ENCODE assay signal across 29 cellular contexts in genomic region chr2:176599796-176600485, GRCh38.
"Had no signal": no experiment of that assay in that cellular context is flagged by ENCODE, and none has a peak within 500 bp of the region (broad histone marks: within the 10 kb centered on the region; RNA-seq: fewer than 3 reads in every experiment).

No MANE protein-coding gene starts in this region.

- H3K4me1 Mint-ChIP-seq: naive thymus-derived CD4-positive, alpha-beta T cell; stimulated activated naive CD8-positive, alpha-beta T cell treated with anti-CD3 and anti-CD28 coated beads, Interleukin-15, amount 100 ng/mL, for 72 hours had no signal

- H3K27me3 ChIP-seq: right atrium auricular region, transverse colon, upper lobe of right lung, uterus had no signal

- H3K4me1 ChIP-seq: esophagus squamous epithelium, lower lobe of right lung, prostate gland, right atrium auricular region, suprapubic skin, upper lobe of right lung, uterus had no signal

- H3K4me3 ChIP-seq: coronary artery, esophagus squamous epithelium, lower lobe of right lung, mucosa of descending colon, prostate gland, right atrium auricular region, smooth muscle cell, suprapubic skin, transverse colon, upper lobe of right lung, uterus had no signal

- H3K4me2 ChIP-seq: smooth muscle cell had no signal

- ATAC-seq: left ventricle myocardium superior; lower lobe of right lung; mucosa of descending colon; naive thymus-derived CD4-positive, alpha-beta T cell; sciatic nerve; stimulated activated naive CD8-positive, alpha-beta T cell treated with anti-CD3 and anti-CD28 coated beads, Interleukin-15, amount 100 ng/mL, for 72 hours; upper lobe of right lung had no signal

- H3K4me3 Mint-ChIP-seq: mesothelial cell of epicardium; naive thymus-derived CD4-positive, alpha-beta T cell; nephron; stimulated activated naive CD8-positive, alpha-beta T cell treated with anti-CD3 and anti-CD28 coated beads, Interleukin-15, amount 100 ng/mL, for 72 hours had no signal

- H3K27ac ChIP-seq: coronary artery, esophagus squamous epithelium, lower lobe of right lung, prostate gland, right atrium auricular region, suprapubic skin, transverse colon, upper lobe of right lung, uterus had no signal

- H3K9me3 Mint-ChIP-seq: mesothelial cell of epicardium; nephron; stimulated activated naive CD8-positive, alpha-beta T cell treated with anti-CD3 and anti-CD28 coated beads, Interleukin-15, amount 100 ng/mL, for 72 hours had no signal

- H3K9me3 ChIP-seq: esophagus squamous epithelium, lower lobe of right lung, mucosa of descending colon, prostate gland, right atrium auricular region, suprapubic skin, transverse colon, upper lobe of right lung, uterus had no signal

- DNase-seq: dermis blood vessel endothelial cell; effector memory CD4-positive, alpha-beta T cell; erythroblast; esophagus squamous epithelium; foreskin melanocyte; glutamatergic neuron; hypothalamus; left ventricle myocardium superior; lower lobe of right lung; mucosa of descending colon; naive thymus-derived CD4-positive, alpha-beta T cell; nucleus accumbens; stimulated activated CD4-positive, alpha-beta T cell treated with anti-CD3 and anti-CD28 coated beads, Interleukin-12 subunit alpha, Interleukin-12 subunit beta, amount 100 ng/mL, for 4 hours; stimulated activated CD4-positive, alpha-beta T cell treated with anti-CD3 and anti-CD28 coated beads, Interleukin-1b, Interleukin-23, amount 100 ng/mL, for 48 hours; stimulated activated CD4-positive, alpha-beta T cell treated with anti-CD3 and anti-CD28 coated beads, Interleukin-4, amount 100 ng/mL, for 1 hour; stimulated activated CD8-positive, alpha-beta memory T cell treated with anti-CD3 and anti-CD28 coated beads, Interleukin-4, amount 100 ng/mL, for 48 hours; stimulated activated naive CD4-positive, alpha-beta T cell; stimulated activated naive CD8-positive, alpha-beta T cell treated with anti-CD3 and anti-CD28 coated beads, Interleukin-15, amount 100 ng/mL, for 72 hours; transverse colon; upper lobe of right lung; uterus had no signal

- H3K36me3 ChIP-seq: esophagus squamous epithelium, lower lobe of right lung, prostate gland, right atrium auricular region, suprapubic skin, transverse colon, upper lobe of right lung, uterus had no signal

- H3K36me3 Mint-ChIP-seq: mesothelial cell of epicardium; naive thymus-derived CD4-positive, alpha-beta T cell had no signal

- H3K27ac Mint-ChIP-seq: mesothelial cell of epicardium; naive thymus-derived CD4-positive, alpha-beta T cell; stimulated activated naive CD8-positive, alpha-beta T cell treated with anti-CD3 and anti-CD28 coated beads, Interleukin-15, amount 100 ng/mL, for 72 hours had no signal
